9 cellular contexts compared by ENCODE assay signal in the genomic region with DNA sequence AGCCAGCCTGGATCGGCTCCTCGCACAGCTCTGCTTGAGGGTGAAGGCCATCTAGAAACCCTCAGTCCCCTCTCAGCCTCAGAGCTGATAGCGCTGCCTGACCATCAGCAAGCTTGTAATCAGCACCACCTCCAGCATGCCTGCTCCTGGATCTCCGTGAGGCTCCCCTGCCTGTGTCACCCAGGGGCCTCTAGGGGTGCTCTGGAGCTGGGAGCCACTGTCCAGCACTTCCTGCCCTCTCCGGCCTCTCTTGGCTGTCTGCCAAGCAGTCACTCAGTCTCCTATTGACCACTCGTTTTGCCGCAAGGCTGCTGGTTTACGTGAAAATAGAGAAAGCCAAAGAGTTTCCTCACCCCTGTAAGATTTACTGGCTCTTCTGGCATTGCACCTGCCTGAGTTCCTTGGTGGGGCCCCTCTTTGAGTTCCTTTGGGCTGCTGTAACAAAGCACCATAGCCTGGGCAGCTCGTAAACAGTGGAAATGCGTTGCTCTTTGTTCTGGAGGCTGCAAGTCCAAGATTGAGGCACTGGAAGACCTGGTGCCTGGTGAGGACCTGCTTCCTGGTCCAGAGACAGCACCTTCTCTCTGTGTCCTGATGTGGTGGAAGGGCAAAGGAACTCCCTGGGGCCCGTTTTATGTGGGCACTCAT. TPM values are rescaled to one million over a fixed set of nuclear protein-coding genes. Genes with fewer than 3 reads are reported as not detected.
DNase-seq lines count a peak whose midpoint lies in the region; ATAC-seq and TF ChIP-seq lines count a peak whose summit lies in the region.
"Had no signal": no experiment of that assay in that cellular context is flagged by ENCODE, and none has a peak within 500 bp of the region (broad histone marks: within the 10 kb centered on the region; RNA-seq: fewer than 3 reads in every experiment).

No MANE protein-coding gene starts in this region.

- intact Hi-C loops in Panc1 (cut with micrococcal nuclease; ENCODE audit: unreplicated experiment): no loop called here

- POLR2A ChIA-PET in Panc1 (lab: Charles Lee): no interaction called here

- H3K4me1 ChIP-seq in Panc1 (ENCODE audit: control insufficient read depth, insufficient read depth, low read length): 0 out of 2 replicates have a peak, but pooled peaks cover 4% of the 10 kb centered on the region

- no peaks in the 10 kb centered on the region for H3K36me3 Mint-ChIP-seq in endothelial cell (ENCODE audit: low read depth, unreplicated experiment)

- H3K27ac Mint-ChIP-seq in endothelial cell (ENCODE audit: unreplicated experiment): no peak overlapping the region
- H3K27ac Mint-ChIP-seq: stimulated activated naive CD8-positive, alpha-beta T cell treated with anti-CD3 and anti-CD28 coated beads, Interleukin-15, Interleukin-2, amounts not matched to agents 100 ng/mL and 50 ng/mL, for 24 hours had no signal

- H3K27me3 Mint-ChIP-seq in endothelial cell (ENCODE audit: unreplicated experiment): peaks cover 3% of the 10 kb centered on the region
- H3K27me3 Mint-ChIP-seq: stimulated activated naive CD8-positive, alpha-beta T cell treated with anti-CD3 and anti-CD28 coated beads, Interleukin-15, Interleukin-2, amounts not matched to agents 100 ng/mL and 50 ng/mL, for 24 hours had no signal

- no peak overlapping the region for H3K4me3 Mint-ChIP-seq in endothelial cell (ENCODE audit: unreplicated experiment)
- H3K4me3 Mint-ChIP-seq: stimulated activated naive CD8-positive, alpha-beta T cell treated with anti-CD3 and anti-CD28 coated beads, Interleukin-15, Interleukin-2, amounts not matched to agents 100 ng/mL and 50 ng/mL, for 24 hours had no signal

- TF ChIP-seq CTCF in Panc1 (IDR thresholded peaks at IDR 0.05) (peak; percentile 77), endothelial cell (IDR thresholded peaks at IDR 0.05; ENCODE audit: unreplicated experiment) (no peak)

- CTCF ChIA-PET in Panc1 (lab: Charles Lee): interaction anchor here (0.6 to 1.0 kb wide), 2 partner anchors 132 to 236 kb away, joined by 3 to 7 read pairs; no protein-coding TSS in a partner anchor

- ATAC-seq in Panc1 (peak; percentile 83), GM19395 (IDR thresholded peaks at IDR 0.05; ENCODE audit: unreplicated experiment) (no peak)

- peaks cover 8% of the 10 kb centered on the region for H3K4me1 Mint-ChIP-seq in endothelial cell (ENCODE audit: unreplicated experiment)

- no TSS peak for BruUV-seq in Panc1 (replicated peaks; lab: Mats Ljungman, UMichigan)

- H3K9me3 Mint-ChIP-seq in endothelial cell (ENCODE audit: unreplicated experiment): no peaks in the 10 kb centered on the region
- H3K9me3 Mint-ChIP-seq: stimulated activated naive CD8-positive, alpha-beta T cell treated with anti-CD3 and anti-CD28 coated beads, Interleukin-15, Interleukin-2, amounts not matched to agents 100 ng/mL and 50 ng/mL, for 24 hours had no signal

- H3K27me3 ChIP-seq in Panc1 (ENCODE audit: control insufficient read depth, insufficient read depth, low read length): no peaks in the 10 kb centered on the region

- no peaks in the 10 kb centered on the region for H3K9me3 ChIP-seq in Panc1 (ENCODE audit: control insufficient read depth, insufficient read depth, low read depth, low read length)

- no peak overlapping the region for H3K27ac ChIP-seq in Panc1 (ENCODE audit: low read length)

- H3K36me3 ChIP-seq in Panc1 (ENCODE audit: control insufficient read depth, insufficient read depth, low read length): no peaks in the 10 kb centered on the region

- DNase-seq in stimulated activated CD4-positive, alpha-beta T cell treated with anti-CD3 and anti-CD28 coated beads, Interleukin-15, amount 100 ng/mL, for 24 hours: peak; percentile 5
- no peak for DNase-seq in stimulated activated CD4-positive, alpha-beta T cell treated with anti-CD3 and anti-CD28 coated beads, Interleukin-12 subunit alpha, Interleukin-12 subunit beta, amount 100 ng/mL, for 4 hours
- DNase-seq in Panc1 (ENCODE audit: low read depth, low spot score) (no peak), endothelial cell (ENCODE audit: low spot score) (peak; percentile 78), medulla oblongata (ENCODE audit: extremely low spot score) (peak; percentile 96), NCI-H1105 (lab: John Stamatoyannopoulos, UW) (no peak), NCI-H1105 treated with DMSO at 0.1 percent for 48 hours (lab: John Stamatoyannopoulos, UW) (no peak)

- in situ Hi-C loops in Panc1 (cut with HindIII; ENCODE audit: low pct_unique_long_range_greater_than_20kb, low sequenced_read_pairs): no loop called here

- no peak overlapping the region for H3K4me3 ChIP-seq in Panc1 (ENCODE audit: low read depth in 2 of 2, low read length in 2 of 2)

RNA-seq across cellular contexts. Expression of a gene that starts 17.9 kb away (rescaled TPM):
- total RNA-seq in Panc1 (2021; ENCODE audit: unreplicated experiment): 38.6 TPM
- polyA plus RNA-seq in Panc1 (2012; ENCODE audit: insufficient read length): 31.9 TPM
- total RNA-seq in endothelial cell (ENCODE audit: unreplicated experiment): 47.8 TPM

RNA-seq across cellular contexts. Expression of a gene that starts 20.9 kb away (rescaled TPM):
- total RNA-seq in Panc1 (2021; ENCODE audit: unreplicated experiment) (1.3 TPM), endothelial cell (ENCODE audit: unreplicated experiment) (0.77 TPM)
- polyA plus RNA-seq in Panc1 (2012; ENCODE audit: insufficient read length): 2.3 TPM

RNA-seq across cellular contexts. Expression of a gene that starts 36.1 kb away (rescaled TPM):
- total RNA-seq in Panc1 (2021; ENCODE audit: unreplicated experiment) (88.2 TPM), endothelial cell (ENCODE audit: unreplicated experiment) (29.2 TPM)
- 101 TPM for polyA plus RNA-seq in Panc1 (2012; ENCODE audit: insufficient read length)

RNA-seq across cellular contexts. Expression of a gene that starts 44.3 kb away (rescaled TPM):
- total RNA-seq in Panc1 (2021; ENCODE audit: unreplicated experiment): 10.7 TPM
- polyA plus RNA-seq in Panc1 (2012; ENCODE audit: insufficient read length): 5.3 TPM
- total RNA-seq in endothelial cell (ENCODE audit: unreplicated experiment): 1.5 TPM

RNA-seq across cellular contexts. Expression of a gene that starts 46.6 kb away (rescaled TPM):
- total RNA-seq in Panc1 (2021; ENCODE audit: unreplicated experiment): 19.5 TPM
- polyA plus RNA-seq in Panc1 (2012; ENCODE audit: insufficient read length): 19.4 TPM
- 5.6 TPM for total RNA-seq in endothelial cell (ENCODE audit: unreplicated experiment)

Comparison
In these comparisons a context has a peak if more than half of its experiments do, and no peak if none do; other contexts are left out.
1. DNase-seq: peak in stimulated activated CD4-positive, alpha-beta T cell treated with anti-CD3 and anti-CD28 coated beads, Interleukin-15, amount 100 ng/mL, for 24 hours (single experiment), endothelial cell (single experiment) and medulla oblongata (single experiment); none in stimulated activated CD4-positive, alpha-beta T cell treated with anti-CD3 and anti-CD28 coated beads, Interleukin-12 subunit alpha, Interleukin-12 subunit beta, amount 100 ng/mL, for 4 hours (single experiment), Panc1 (single experiment), NCI-H1105 (single experiment) and NCI-H1105 treated with DMSO at 0.1 percent for 48 hours (single experiment).